In genomic region chrX:67503453-67503852, GRCh38 we compare ENCODE assay signal across 11 cellular contexts.
"Had no signal": no experiment of that assay in that cellular context is flagged by ENCODE, and none has a peak within 500 bp of the region (broad histone marks: within the 10 kb centered on the region; RNA-seq: fewer than 3 reads in every experiment).

No MANE protein-coding gene starts in this region.

- H3K9me3 Mint-ChIP-seq: HFFc6 had no signal

- H3K4me3 Mint-ChIP-seq: GM23338, H9, HFFc6 had no signal

- FAIRE-seq: H1, H54 had no signal

- H3K27ac Mint-ChIP-seq: GM23338, H9, HFFc6 had no signal

- DNase-seq: GM23248, GOT3, H7, H9, HCEC 1CT, HFFc6 had no signal

- H3K4me1 Mint-ChIP-seq: GM23338, H9 had no signal

- H3K9ac ChIP-seq: GM23248 had no signal

- H3K36me3 ChIP-seq: HAP-1 had no signal

- H3K9me3 ChIP-seq: HAP-1 had no signal

- H2AFZ ChIP-seq: GM23248, GM23338 had no signal

- H3K4me1 ChIP-seq: HAP-1 had no signal

- H3K4me2 ChIP-seq: GM23338 had no signal

- H3K27ac ChIP-seq: GM23248 had no signal

- ATAC-seq: GM23338, HCT116 had no signal

- H3K4me3 ChIP-seq: GM23248, GM23338, HAP-1 had no signal
